ENCODE assay signal across 8 cellular contexts in the genomic region with DNA sequence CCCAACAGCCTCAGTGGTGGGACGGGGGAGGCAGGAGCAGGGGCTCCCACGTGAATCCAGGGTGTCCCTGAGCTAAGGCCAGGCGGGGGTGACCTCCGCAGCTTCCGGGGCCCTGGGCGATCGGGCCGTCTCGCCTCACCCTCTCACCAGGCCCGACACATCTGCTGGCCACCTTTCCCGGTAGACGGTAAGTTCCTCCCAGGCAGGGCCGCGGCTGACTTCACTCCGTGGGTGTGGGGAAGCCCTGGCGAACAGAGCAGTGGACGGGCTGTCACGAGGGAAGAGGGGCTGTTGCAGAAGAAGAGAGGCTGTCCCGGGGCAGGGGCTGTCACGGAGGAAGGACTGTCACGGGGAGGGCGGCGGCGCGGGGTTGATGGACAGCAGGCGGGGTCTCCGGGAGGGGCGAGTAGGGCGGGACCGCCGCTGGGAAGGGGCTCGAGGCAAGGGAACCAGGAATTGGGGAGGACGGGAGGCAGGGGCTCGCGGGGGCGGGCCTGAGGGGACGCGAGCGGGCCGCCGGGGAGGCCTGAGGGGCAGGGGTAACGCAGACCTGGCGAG. TPM values are rescaled to one million over a fixed set of nuclear protein-coding genes. Genes with fewer than 3 reads are reported as not detected.
DNase-seq lines count a peak whose midpoint lies in the region; ATAC-seq and TF ChIP-seq lines count a peak whose summit lies in the region.

No MANE protein-coding gene starts in this region.

- peaks cover 25% of the 10 kb centered on the region for H3K4me1 Mint-ChIP-seq in endodermal cell
- peaks cover 15% of the 10 kb centered on the region for H3K4me1 Mint-ChIP-seq in osteocyte (ENCODE audit: unreplicated experiment)

- H3K27me3 ChIP-seq in BE2C (no peaks in the 10 kb centered on the region), endodermal cell (ENCODE audit: control insufficient read depth, insufficient read depth, low read length, poor library complexity, severe bottlenecking) (no peaks in the 10 kb centered on the region)

- peak overlapping the region; percentile 67 for H3K9ac ChIP-seq in endodermal cell (ENCODE audit: extremely low read depth, low read length, poor library complexity, severe bottlenecking)

- peaks cover 27% of the 10 kb centered on the region; the same call in 1 of the 2 replicates for H3K79me2 ChIP-seq in OCI-LY7 (ENCODE audit: insufficient read depth, low read depth, low read length)

- ATAC-seq in HG03108 (IDR thresholded peaks at IDR 0.05; ENCODE audit: unreplicated experiment), result no peak
- ATAC-seq in GM18511 (IDR thresholded peaks at IDR 0.05; ENCODE audit: unreplicated experiment), result no peak

- H3K27ac ChIP-seq in OCI-LY7 (ENCODE audit: low read depth, low read length, poor library complexity, severe bottlenecking) (peak overlapping the region; percentile 67), endodermal cell (ENCODE audit: low read depth, low read length) (no peak overlapping the region)

- H4K20me1 ChIP-seq in OCI-LY7 (ENCODE audit: insufficient read depth, low read length), result no peaks in the 10 kb centered on the region

- H3K27me3 Mint-ChIP-seq in endodermal cell (ENCODE audit: insufficient read depth) (no peaks in the 10 kb centered on the region), osteocyte (ENCODE audit: unreplicated experiment) (no peaks in the 10 kb centered on the region)

- H3K4me1 ChIP-seq in BE2C (peaks cover 3% of the 10 kb centered on the region), OCI-LY7 (ENCODE audit: insufficient read depth, low read length, poor library complexity, severe bottlenecking) (peaks cover 48% of the 10 kb centered on the region), endodermal cell (ENCODE audit: control insufficient read depth, insufficient read depth, low read length) (peaks cover 3% of the 10 kb centered on the region)

- 9 to 19% methylated on average over 8 to 43 of the region's 43 CpGs for WGBS in endodermal cell (ENCODE audit: insufficient coverage in 1 of 2, insufficient read length in 1 of 2), 2 experiments

- H2AFZ ChIP-seq in OCI-LY7 (ENCODE audit: low read length), result peak overlapping the region; percentile 10; the same call in 1 of the 2 replicates

- peaks cover 6% of the 10 kb centered on the region for H3K36me3 Mint-ChIP-seq in endodermal cell (ENCODE audit: low read depth)
- no peaks in the 10 kb centered on the region for H3K36me3 Mint-ChIP-seq in osteocyte (ENCODE audit: unreplicated experiment)

- H3K9me3 Mint-ChIP-seq in endodermal cell (no peaks in the 10 kb centered on the region), osteocyte (ENCODE audit: unreplicated experiment) (no peaks in the 10 kb centered on the region)

- no TSS peak for BruUV-seq in OCI-LY7 (replicated peaks; lab: Mats Ljungman, UMichigan)

- POLR2A ChIA-PET in OCI-LY7 (lab: Charles Lee), result no interaction called here

- peak overlapping the region; percentile 77 for H3K4me2 ChIP-seq in OCI-LY7 (ENCODE audit: low read length)

- no peak for TF ChIP-seq CTCF in BE2C (IDR thresholded peaks at IDR 0.05; ENCODE audit: low read depth, low read length)
- TF ChIP-seq CTCF in GM20000 (IDR thresholded peaks at IDR 0.05; ENCODE audit: extremely low read depth, missing control alignments), result no peak
- no peak for TF ChIP-seq CTCF in OCI-LY7 (conservative IDR thresholded peaks at IDR 0.05; ENCODE audit: low read length)
- TF ChIP-seq CTCF in endodermal cell (conservative IDR thresholded peaks at IDR 0.05), result no peak
- no peak for TF ChIP-seq CTCF in osteocyte (IDR thresholded peaks at IDR 0.05)

- H3K9me2 ChIP-seq in OCI-LY7 (ENCODE audit: insufficient read depth, low read length), result no peaks in the 10 kb centered on the region

- peak overlapping the region; percentile 77 for H3K4me3 Mint-ChIP-seq in endodermal cell
- peak overlapping the region; percentile 75 for H3K4me3 Mint-ChIP-seq in osteocyte (ENCODE audit: unreplicated experiment)

- DNase-seq in BE2C (peak; percentile 53), GM20000 (ENCODE audit: low spot score) (peak; percentile 59), OCI-LY7 (ENCODE audit: low spot score) (peak; percentile 42), endodermal cell (peak; percentile 83), osteocyte (ENCODE audit: extremely low spot score, unreplicated experiment) (no peak), NCI-H226 (no peak)

- H3K4me3 ChIP-seq in BE2C (ENCODE audit: low read depth, low read length) (peak overlapping the region; percentile 75), OCI-LY7 (ENCODE audit: low read depth, low read length, poor library complexity, severe bottlenecking) (peak overlapping the region; percentile 80), endodermal cell (ENCODE audit: low read length) (peak overlapping the region; percentile 85)

- CTCF ChIA-PET in OCI-LY7 (lab: Charles Lee; ENCODE audit: unreplicated experiment), result no interaction called here

- H3K9me3 ChIP-seq in BE2C (no peaks in the 10 kb centered on the region), OCI-LY7 (ENCODE audit: low read length) (no peaks in the 10 kb centered on the region), endodermal cell (ENCODE audit: control insufficient read depth, low read length) (no peaks in the 10 kb centered on the region)

- H3K36me3 ChIP-seq in BE2C (peaks cover 36% of the 10 kb centered on the region), OCI-LY7 (ENCODE audit: insufficient read depth, low read length) (peaks cover 48% of the 10 kb centered on the region), endodermal cell (ENCODE audit: control insufficient read depth, insufficient read depth, low read length) (peaks cover 29% of the 10 kb centered on the region)

- intact Hi-C loops in OCI-LY7 (cut with micrococcal nuclease; ENCODE audit: unreplicated experiment), result loop anchor here (1.0 to 5.0 kb wide), 2 partner anchors 10 to 67 kb away; a partner anchor contains a TSS

- peak overlapping the region; percentile 87 for H3K27ac Mint-ChIP-seq in endodermal cell
- H3K27ac Mint-ChIP-seq in osteocyte (ENCODE audit: unreplicated experiment), result peak overlapping the region; percentile 27

RNA-seq across cellular contexts. Expression of a gene that starts 0.5 kb away (rescaled TPM):
- 25.3 TPM for polyA plus RNA-seq in BE2C (2012; ENCODE audit: insufficient read depth, insufficient read length, low read depth)
- 80.2 and 104 TPM in 2 replicates for total RNA-seq in OCI-LY7 (2014; rRNA removed; shearing (Covaris generic))
- total RNA-seq in OCI-LY7 (2022) (195 and 197 TPM in 2 replicates), endodermal cell (100 to 1,000 TPM in 1 of 2 donors, 10 to 100 TPM in 1; 88.5 to 101 TPM), osteocyte (10.4 and 14.0 TPM in 2 replicates)
- 42.5 TPM for polyA plus RNA-seq in endodermal cell (2013, experiment 1 of 2)
- polyA plus RNA-seq in endodermal cell (2013, experiment 2 of 2), result 36.6 TPM

RNA-seq across cellular contexts. Expression of a gene that starts 10.6 kb away (rescaled TPM):
- polyA plus RNA-seq in BE2C (2012; ENCODE audit: insufficient read depth, insufficient read length, low read depth), result 35.8 TPM
- total RNA-seq in OCI-LY7 (2014; rRNA removed; shearing (Covaris generic)), result 38.1 and 49.1 TPM in 2 replicates
- total RNA-seq in OCI-LY7 (2022) (59.7 and 67.4 TPM in 2 replicates), endodermal cell (10 to 100 TPM; 30.5 to 32.0 TPM), osteocyte (8.4 and 11.9 TPM in 2 replicates)
- 26.0 TPM for polyA plus RNA-seq in endodermal cell (2013, experiment 1 of 2)
- 23.2 TPM for polyA plus RNA-seq in endodermal cell (2013, experiment 2 of 2)

RNA-seq across cellular contexts. Expression of a gene that starts 15.7 kb away (rescaled TPM):
- 9.3 TPM for polyA plus RNA-seq in BE2C (2012; ENCODE audit: insufficient read depth, insufficient read length, low read depth)
- 0.09 and 0.28 TPM in 2 replicates for total RNA-seq in OCI-LY7 (2014; rRNA removed; shearing (Covaris generic))
- total RNA-seq in OCI-LY7 (2022) (0.31 TPM in 1 of 2 replicates, not detected in the other), endodermal cell (1 to 10 TPM; 5.0 to 8.4 TPM), osteocyte (not detected in 2 replicates)
- polyA plus RNA-seq in endodermal cell (2013, experiment 1 of 2), result 2.5 TPM
- polyA plus RNA-seq in endodermal cell (2013, experiment 2 of 2), result 3.9 TPM

RNA-seq across cellular contexts. Expression of a gene that starts 33.0 kb away (rescaled TPM):
- polyA plus RNA-seq in BE2C (2012; ENCODE audit: insufficient read depth, insufficient read length, low read depth), result 0.91 TPM
- 0.44 TPM in 1 of 2 replicates, not detected in the other for total RNA-seq in OCI-LY7 (2014; rRNA removed; shearing (Covaris generic))
- total RNA-seq in OCI-LY7 (2022) (0.42 and 0.59 TPM in 2 replicates), endodermal cell (under 1 TPM in 1 of 2 donors, not detected in 1; 0.18 TPM), osteocyte (not detected in 2 replicates)
- polyA plus RNA-seq in endodermal cell (2013, experiment 1 of 2), result not detected
- 0.12 TPM for polyA plus RNA-seq in endodermal cell (2013, experiment 2 of 2)

RNA-seq across cellular contexts. Expression of a gene that starts 38.2 kb away (rescaled TPM):
- polyA plus RNA-seq in BE2C (2012; ENCODE audit: insufficient read depth, insufficient read length, low read depth), result not detected
- total RNA-seq in OCI-LY7 (2014; rRNA removed; shearing (Covaris generic)), result not detected in 2 replicates
- total RNA-seq in OCI-LY7 (2022) (not detected in 2 replicates), endodermal cell (100 to 1,000 TPM; 404 to 572 TPM), osteocyte (0.32 TPM in 1 of 2 replicates, not detected in the other)
- 135 TPM for polyA plus RNA-seq in endodermal cell (2013, experiment 1 of 2)
- 120 TPM for polyA plus RNA-seq in endodermal cell (2013, experiment 2 of 2)

Comparison
In these comparisons a context has a peak if more than half of its experiments do, and no peak if none do; other contexts are left out.
1. DNase-seq: peak in BE2C (single experiment), GM20000 (single experiment), OCI-LY7 (single experiment) and endodermal cell (single experiment); none in osteocyte (single experiment) and NCI-H226 (single experiment).
2. Peak in every context shown above with its lines, with median percentiles within 50 percentile points of each other: H3K4me3 ChIP-seq.